Comparison of ENCODE assay signal across 32 cellular contexts in genomic region chr9:85995612-85996011, GRCh38.
"Had no signal": no experiment of that assay in that cellular context is flagged by ENCODE, and none has a peak within 500 bp of the region (broad histone marks: within the 10 kb centered on the region; RNA-seq: fewer than 3 reads in every experiment).

No MANE protein-coding gene starts in this region.

- H3K27me3 Mint-ChIP-seq: activated CD8-positive, alpha-beta memory T cell treated with anti-CD3 and anti-CD28 coated beads, Interleukin-2, amount 10 ng/mL, durations not matched to agents 7 days and 5 days; activated naive CD8-positive, alpha-beta T cell; memory B cell; naive thymus-derived CD4-positive, alpha-beta T cell; stimulated activated naive B cell treated with anti-CD40 and anti-IgM and Interleukin-4, amounts not matched to agents 10 μg/mL and 1 μg/mL and 100 μg/mL, for 72 hours had no signal

- H3K4me1 Mint-ChIP-seq: activated CD8-positive, alpha-beta memory T cell treated with anti-CD3 and anti-CD28 coated beads, Interleukin-2, amount 10 ng/mL, durations not matched to agents 7 days and 5 days; immature natural killer cell; neural progenitor cell; WTC11 had no signal

- H3K27ac Mint-ChIP-seq: activated CD8-positive, alpha-beta memory T cell treated with anti-CD3 and anti-CD28 coated beads, Interleukin-2, amount 10 ng/mL, durations not matched to agents 7 days and 5 days; activated CD8-positive, alpha-beta T cell treated with anti-CD3 and anti-CD28 coated beads, Interleukin-2, amount 10 ng/mL, durations not matched to agents 7 days and 5 days; activated naive CD8-positive, alpha-beta T cell; memory B cell; naive thymus-derived CD4-positive, alpha-beta T cell; neural progenitor cell; stimulated activated naive B cell treated with anti-CD40 and anti-IgM and Interleukin-4, amounts not matched to agents 10 μg/mL and 1 μg/mL and 100 μg/mL, for 72 hours; WTC11 had no signal

- H3K4me3 ChIP-seq: body of pancreas, esophagus muscularis mucosa, heart left ventricle, neural progenitor cell, right atrium auricular region, stomach, thyroid gland, upper lobe of left lung, vagina had no signal

- H3K79me2 ChIP-seq: parathyroid adenoma had no signal

- H2AFZ ChIP-seq: neural progenitor cell, parathyroid adenoma had no signal

- DNase-seq: activated CD4-positive, alpha-beta T cell treated with anti-CD3 and anti-CD28 coated beads for 1 hour; activated CD4-positive, alpha-beta T cell treated with anti-CD3 and anti-CD28 coated beads, Interleukin-2, amount 50 U/mL, for 1 hour; activated CD8-positive, alpha-beta memory T cell treated with anti-CD3 and anti-CD28 coated beads, Interleukin-2, amount 10 ng/mL, durations not matched to agents 7 days and 5 days; activated CD8-positive, alpha-beta T cell treated with anti-CD3 and anti-CD28 coated beads, Interleukin-2, amount 10 ng/mL, durations not matched to agents 7 days and 5 days; activated naive CD4-positive, alpha-beta T cell treated with Interleukin-2 at 50 U/mL for 16 hours; activated T-cell treated with anti-CD3 and anti-CD28 coated beads, Interleukin-2, amount 50 U/mL, for 48 hours; anterior cingulate cortex; body of pancreas; dermis blood vessel endothelial cell; effector CD4-positive, alpha-beta T cell; foreskin keratinocyte; heart left ventricle; hypothalamus; immature natural killer cell; midbrain; naive thymus-derived CD4-positive, alpha-beta T cell; occipital lobe; stimulated activated CD4-positive, alpha-beta T cell treated with anti-CD3 and anti-CD28 coated beads, Interleukin-15, amount 100 ng/mL, for 24 hours; stimulated activated CD4-positive, alpha-beta T cell treated with anti-CD3 and anti-CD28 coated beads, Interleukin-2, amount 100 ng/mL, for 24 hours; stimulated activated naive B cell treated with anti-CD40 and anti-IgM and Interleukin-4, amounts not matched to agents 10 μg/mL and 1 μg/mL and 100 μg/mL, for 72 hours; stomach; T1000; thyroid gland; upper lobe of left lung had no signal

- H3K9me3 Mint-ChIP-seq: immature natural killer cell had no signal

- H3K9ac ChIP-seq: neural progenitor cell, parathyroid adenoma had no signal

- H3K4me3 Mint-ChIP-seq: activated CD8-positive, alpha-beta memory T cell treated with anti-CD3 and anti-CD28 coated beads, Interleukin-2, amount 10 ng/mL, durations not matched to agents 7 days and 5 days; activated CD8-positive, alpha-beta T cell treated with anti-CD3 and anti-CD28 coated beads, Interleukin-2, amount 10 ng/mL, durations not matched to agents 7 days and 5 days; activated naive CD8-positive, alpha-beta T cell; immature natural killer cell; memory B cell; naive thymus-derived CD4-positive, alpha-beta T cell; neural progenitor cell; stimulated activated naive B cell treated with anti-CD40 and anti-IgM and Interleukin-4, amounts not matched to agents 10 μg/mL and 1 μg/mL and 100 μg/mL, for 72 hours; WTC11 had no signal

- H3K27ac ChIP-seq: body of pancreas, esophagus muscularis mucosa, foreskin keratinocyte, heart left ventricle, neural progenitor cell, parathyroid adenoma, right atrium auricular region, stomach, thyroid gland, upper lobe of left lung, vagina had no signal

- H3K9me3 ChIP-seq: body of pancreas, esophagus muscularis mucosa, heart left ventricle, right atrium auricular region, stomach, thyroid gland, upper lobe of left lung, vagina had no signal

- H3K4me1 ChIP-seq: body of pancreas, esophagus muscularis mucosa, foreskin keratinocyte, heart left ventricle, neural progenitor cell, parathyroid adenoma, right atrium auricular region, stomach, thyroid gland, upper lobe of left lung, vagina had no signal

- H3K27me3 ChIP-seq: body of pancreas, esophagus muscularis mucosa, foreskin keratinocyte, heart left ventricle, neural progenitor cell, right atrium auricular region, stomach, thyroid gland, upper lobe of left lung, vagina had no signal

- H3K4me2 ChIP-seq: neural progenitor cell had no signal
